Comparison of ENCODE assay signal across 15 cellular contexts in the genomic region with DNA sequence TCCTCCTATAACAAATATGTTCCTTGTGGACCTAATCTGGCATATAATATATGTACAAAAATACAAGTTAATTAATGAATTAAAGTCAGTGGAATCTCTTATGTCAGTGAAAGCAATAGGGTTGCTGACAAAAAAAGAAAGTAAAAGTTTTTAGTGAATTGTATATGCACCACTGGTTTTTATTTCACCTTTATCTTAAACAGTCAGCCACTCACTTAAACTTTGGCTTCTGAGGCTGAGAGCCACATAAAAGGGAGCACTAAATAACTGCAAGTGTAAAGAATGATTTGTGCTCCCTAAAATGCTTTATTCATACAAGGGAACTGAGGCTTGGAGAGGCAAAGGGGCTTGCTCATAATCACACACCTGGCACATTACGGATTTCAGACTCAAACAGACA.
"Had no signal": no experiment of that assay in that cellular context is flagged by ENCODE, and none has a peak within 500 bp of the region (broad histone marks: within the 10 kb centered on the region; RNA-seq: fewer than 3 reads in every experiment).

No MANE protein-coding gene starts in this region.

- H3K27ac ChIP-seq: right atrium auricular region, thoracic aorta had no signal

- H3K4me3 ChIP-seq: breast epithelium, right atrium auricular region, thoracic aorta had no signal

- H3K27me3 ChIP-seq: breast epithelium, right atrium auricular region had no signal

- FAIRE-seq: endometrium had no signal

- H3K4me1 ChIP-seq: breast epithelium had no signal

- DNase-seq: activated CD4-positive, alpha-beta T cell treated with anti-CD3 and anti-CD28 coated beads for 1 hour; activated CD4-positive, alpha-beta T cell treated with anti-CD3 and anti-CD28 coated beads, Interleukin-2, amount 50 U/mL, for 48 hours; activated gamma-delta T cell; activated naive CD8-positive, alpha-beta T cell treated with anti-CD3 and anti-CD28 coated beads, Interleukin-2, amount 10 ng/mL, durations not matched to agents 7 days and 5 days; activated T-cell treated with anti-CD3 and anti-CD28 coated beads, Interleukin-2, amount 50 U/mL, for 48 hours; aorta; left colon; naive thymus-derived CD8-positive, alpha-beta T cell; stimulated activated naive CD4-positive, alpha-beta T cell treated with Interleukin-2 at 50 U/mL for 16 hours had no signal

- ATAC-seq: esophagus mucosa; left colon; naive thymus-derived CD8-positive, alpha-beta T cell had no signal

- H3K4me3 Mint-ChIP-seq: activated naive CD8-positive, alpha-beta T cell treated with anti-CD3 and anti-CD28 coated beads, Interleukin-2, amount 10 ng/mL, durations not matched to agents 7 days and 5 days; T-helper 2 cell treated with Interferon-gamma antibody and Interleukin-4, amounts not matched to agents 5 μg/mL and 100 μg/mL, for 36 hours had no signal

- H3K36me3 ChIP-seq: breast epithelium, right atrium auricular region, thoracic aorta had no signal

- H3K27ac Mint-ChIP-seq: activated naive CD8-positive, alpha-beta T cell treated with anti-CD3 and anti-CD28 coated beads, Interleukin-2, amount 10 ng/mL, durations not matched to agents 7 days and 5 days; T-helper 2 cell treated with Interferon-gamma antibody and Interleukin-4, amounts not matched to agents 5 μg/mL and 100 μg/mL, for 36 hours had no signal

- H3K9me3 ChIP-seq: breast epithelium, right atrium auricular region, thoracic aorta had no signal

- H3K9me3 Mint-ChIP-seq: activated naive CD8-positive, alpha-beta T cell treated with anti-CD3 and anti-CD28 coated beads, Interleukin-2, amount 10 ng/mL, durations not matched to agents 7 days and 5 days; naive thymus-derived CD8-positive, alpha-beta T cell; T-helper 2 cell treated with Interferon-gamma antibody and Interleukin-4, amounts not matched to agents 5 μg/mL and 100 μg/mL, for 36 hours had no signal

- H3K36me3 Mint-ChIP-seq: activated naive CD8-positive, alpha-beta T cell treated with anti-CD3 and anti-CD28 coated beads, Interleukin-2, amount 10 ng/mL, durations not matched to agents 7 days and 5 days; naive thymus-derived CD8-positive, alpha-beta T cell had no signal
